ENCODE assay signal across 13 cellular contexts in genomic region chr5:88145603-88146467, GRCh38.
DNase-seq lines count a peak whose midpoint lies in the region; ATAC-seq, FAIRE-seq and TF ChIP-seq lines count a peak whose summit lies in the region.
"Had no signal": no experiment of that assay in that cellular context is flagged by ENCODE, and none has a peak within 500 bp of the region (broad histone marks: within the 10 kb centered on the region; RNA-seq: fewer than 3 reads in every experiment).

No MANE protein-coding gene starts in this region.

- H3K4me1 ChIP-seq in astrocyte (ENCODE audit: insufficient read depth, low read length), result peaks cover 22% of the 10 kb centered on the region

- H3K36me3 ChIP-seq in astrocyte (ENCODE audit: insufficient read depth, low read length), result no peaks in the 10 kb centered on the region
- H3K36me3 ChIP-seq: ovary had no signal

- DNase-seq in activated T-cell treated with anti-CD3 and anti-CD28 coated beads, Interleukin-2, amount 50 U/mL, for 24 hours, result no peak
- DNase-seq in activated T-cell treated with anti-CD3 and anti-CD28 coated beads, Interleukin-2, amount 50 U/mL, for 1 hour, result no peak
- DNase-seq in astrocyte (ENCODE audit: low read depth) (peak; percentile 30), left kidney (ENCODE audit: low read depth, low spot score) (peak; percentile 36), superior temporal gyrus (ENCODE audit: extremely low spot score) (peak; percentile 76)
- no peak for DNase-seq in activated effector memory CD4-positive, alpha-beta T cell treated with anti-CD3 and anti-CD28 coated beads, Interleukin-2, amount 50 U/mL, for 16 hours
- DNase-seq: effector memory CD8-positive, alpha-beta T cell; NCI-H446 treated with DMSO at 0.1 percent for 48 hours had no signal

- H2AFZ ChIP-seq in astrocyte (ENCODE audit: low read depth, low read length), result peak overlapping the region; percentile 74

- no peaks in the 10 kb centered on the region for H3K36me3 Mint-ChIP-seq in activated T-cell treated with anti-CD3 and anti-CD28 coated beads, Interleukin-2, amount 50 U/mL, for 24 hours (ENCODE audit: low read depth)
- H3K36me3 Mint-ChIP-seq in astrocyte (ENCODE audit: low read depth, unreplicated experiment), result no peaks in the 10 kb centered on the region

- H3K27me3 ChIP-seq in astrocyte (ENCODE audit: insufficient read depth, low read length), result peaks cover 6% of the 10 kb centered on the region
- H3K27me3 ChIP-seq: ovary had no signal

- no peak overlapping the region for H3K27ac ChIP-seq in astrocyte (ENCODE audit: low read depth, low read length)
- H3K27ac ChIP-seq: ovary had no signal

- no peaks in the 10 kb centered on the region for H3K79me2 ChIP-seq in astrocyte (ENCODE audit: insufficient read depth, low read length)

- H3K27ac Mint-ChIP-seq in activated T-cell treated with anti-CD3 and anti-CD28 coated beads, Interleukin-2, amount 50 U/mL, for 24 hours, result no peak overlapping the region
- no peak overlapping the region for H3K27ac Mint-ChIP-seq in astrocyte (ENCODE audit: unreplicated experiment)
- H3K27ac Mint-ChIP-seq: B cell; effector memory CD8-positive, alpha-beta T cell had no signal

- peaks cover 30% of the 10 kb centered on the region for H3K27me3 Mint-ChIP-seq in activated T-cell treated with anti-CD3 and anti-CD28 coated beads, Interleukin-2, amount 50 U/mL, for 24 hours
- H3K27me3 Mint-ChIP-seq in astrocyte (ENCODE audit: low read depth, unreplicated experiment), result peaks cover 8% of the 10 kb centered on the region

- peaks cover 23% of the 10 kb centered on the region for H3K4me1 Mint-ChIP-seq in activated T-cell treated with anti-CD3 and anti-CD28 coated beads, Interleukin-2, amount 50 U/mL, for 24 hours (ENCODE audit: low read depth)
- no peaks in the 10 kb centered on the region for H3K4me1 Mint-ChIP-seq in astrocyte (ENCODE audit: low read depth, unreplicated experiment)

- no peaks in the 10 kb centered on the region for H4K20me1 ChIP-seq in astrocyte (ENCODE audit: insufficient read depth, low read length)

- no peak for FAIRE-seq in astrocyte (lab: Jason Lieb, UNC)
- FAIRE-seq: TTC549 had no signal

- peak overlapping the region; percentile 52 for H3K4me3 ChIP-seq in astrocyte (ENCODE audit: insufficient read depth, low read depth, low read length)
- H3K4me3 ChIP-seq: ovary had no signal

- ATAC-seq in GM19397 (IDR thresholded peaks at IDR 0.05; ENCODE audit: unreplicated experiment), result no peak
- no peak for ATAC-seq in GM19395 (IDR thresholded peaks at IDR 0.05; ENCODE audit: unreplicated experiment)
- ATAC-seq: effector memory CD8-positive, alpha-beta T cell had no signal

- TF ChIP-seq CTCF in astrocyte (IDR thresholded peaks at IDR 0.05; ENCODE audit: insufficient read depth, low read depth, low read length), result no peak

- peak overlapping the region; percentile 55 for H3K4me3 Mint-ChIP-seq in activated T-cell treated with anti-CD3 and anti-CD28 coated beads, Interleukin-2, amount 50 U/mL, for 24 hours
- no peak overlapping the region for H3K4me3 Mint-ChIP-seq in astrocyte (ENCODE audit: unreplicated experiment)
- H3K4me3 Mint-ChIP-seq: B cell had no signal

- H3K9ac ChIP-seq in astrocyte (ENCODE audit: low read length), result peak overlapping the region; percentile 61

- no peaks in the 10 kb centered on the region for H3K9me3 ChIP-seq in astrocyte (ENCODE audit: insufficient read depth, low read depth, low read length)
- H3K9me3 ChIP-seq: ovary had no signal

- H3K9me3 Mint-ChIP-seq in activated T-cell treated with anti-CD3 and anti-CD28 coated beads, Interleukin-2, amount 50 U/mL, for 24 hours, result peaks cover 6% of the 10 kb centered on the region
- H3K9me3 Mint-ChIP-seq in astrocyte (ENCODE audit: unreplicated experiment), result peaks cover 3% of the 10 kb centered on the region
- H3K9me3 Mint-ChIP-seq: effector memory CD8-positive, alpha-beta T cell had no signal

- H3K4me2 ChIP-seq in astrocyte (ENCODE audit: low read length), result peak overlapping the region; percentile 93

Comparison
In these comparisons a context has a peak if more than half of its experiments do, and no peak if none do; other contexts are left out.
1. DNase-seq: peak in astrocyte (single experiment), left kidney (single experiment) and superior temporal gyrus (single experiment); none in activated T-cell treated with anti-CD3 and anti-CD28 coated beads, Interleukin-2, amount 50 U/mL, for 24 hours (single experiment), activated T-cell treated with anti-CD3 and anti-CD28 coated beads, Interleukin-2, amount 50 U/mL, for 1 hour (single experiment) and activated effector memory CD4-positive, alpha-beta T cell treated with anti-CD3 and anti-CD28 coated beads, Interleukin-2, amount 50 U/mL, for 16 hours (single experiment).